ENCODE assay signal across 1 cellular context in genomic region chr13:86976521-86977324, GRCh38.
TF ChIP-seq lines count a peak whose summit lies in the region.

No MANE protein-coding gene starts in this region.

TF ChIP-seq in IMR-90, 13 proteins besides CTCF, POLR2A, EP300 and RAD21 (continued from another document):
- TF ChIP-seq NFE2L2 (IDR thresholded peaks at IDR 0.05; ENCODE audit: low read depth, low read length) = no peak
- no peak for TF ChIP-seq MAFK (IDR thresholded peaks at IDR 0.05; ENCODE audit: low read depth, low read length)
- TF ChIP-seq MXI1 (IDR thresholded peaks at IDR 0.05; ENCODE audit: borderline replicate concordance, low read depth, low read length) = no peak
- no peak for TF ChIP-seq SMC3 (IDR thresholded peaks at IDR 0.05; ENCODE audit: low read depth, low read length)
- no peak for TF ChIP-seq ELK1 (IDR thresholded peaks at IDR 0.05; ENCODE audit: borderline replicate concordance, low read depth, low read length)
